ENCODE assay signal across 21 cellular contexts in the genomic region with DNA sequence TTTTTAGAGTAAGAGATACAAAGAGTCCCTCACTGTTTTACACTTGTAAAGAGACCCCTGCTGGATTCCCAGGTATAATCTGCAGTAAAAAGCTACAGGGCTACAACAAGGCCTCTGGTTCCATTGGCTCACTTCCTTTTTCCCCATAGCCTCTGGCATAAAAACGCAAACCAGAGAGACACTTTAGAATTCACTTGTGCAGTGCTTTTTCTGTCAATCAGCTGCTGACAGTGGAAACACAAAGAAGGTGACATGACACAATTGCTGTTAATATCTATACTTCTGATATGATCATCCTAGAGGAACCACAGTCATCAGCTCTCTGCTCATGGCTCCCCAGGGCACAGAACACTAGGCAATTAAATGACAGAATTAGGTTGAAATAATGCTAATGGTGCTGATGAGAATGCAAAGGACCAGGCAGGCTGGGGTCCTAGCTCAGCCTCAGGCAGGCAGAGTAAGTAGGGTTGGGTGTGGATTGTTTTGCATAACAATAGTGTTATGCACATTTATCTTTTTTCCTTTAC.
"Had no signal": no experiment of that assay in that cellular context is flagged by ENCODE, and none has a peak within 500 bp of the region (broad histone marks: within the 10 kb centered on the region; RNA-seq: fewer than 3 reads in every experiment).

No MANE protein-coding gene starts in this region.

- H3K27me3 Mint-ChIP-seq: activated B cell treated with CpG ODN at 0.5 μM for 24 hours; central memory CD8-positive, alpha-beta T cell had no signal

- H3K27ac Mint-ChIP-seq: activated B cell treated with CpG ODN at 0.5 μM for 24 hours; activated CD4-positive, alpha-beta T cell treated with anti-CD3 and anti-CD28 coated beads, Interleukin-2, amount 10 ng/mL, durations not matched to agents 7 days and 5 days; activated naive CD4-positive, alpha-beta T cell treated with anti-CD3 and anti-CD28 coated beads, Interleukin-2, amount 50 U/mL, for 72 hours; dendritic cell treated with granulocyte-macrophage colony-stimulating factor and Interleukin-4, amounts not matched to agents 40 ng/mL and 50 ng/mL, for 4 days; effector memory CD8-positive, alpha-beta T cell; natural killer cell; T-helper 1 cell treated with Interleukin-12 subunit alpha and Interleukin-12 subunit beta and Interleukin-4 antibody, amounts not matched to agents 30 μg/mL and 1 μg/mL, for 36 hours; type B pancreatic cell had no signal

- ATAC-seq: effector memory CD8-positive, alpha-beta T cell; left lobe of liver; natural killer cell; right lobe of liver had no signal

- H3K9me3 ChIP-seq: prostate gland, right lobe of liver had no signal

- H3K27me3 ChIP-seq: hepatocyte, right lobe of liver had no signal

- H3K4me1 Mint-ChIP-seq: activated B cell treated with CpG ODN at 0.5 μM for 24 hours; activated CD4-positive, alpha-beta T cell treated with anti-CD3 and anti-CD28 coated beads, Interleukin-2, amount 10 ng/mL, durations not matched to agents 7 days and 5 days; central memory CD8-positive, alpha-beta T cell; natural killer cell had no signal

- H3K36me3 ChIP-seq: prostate gland, right lobe of liver had no signal

- H3K4me3 Mint-ChIP-seq: activated B cell treated with CpG ODN at 0.5 μM for 24 hours; activated CD4-positive, alpha-beta T cell treated with anti-CD3 and anti-CD28 coated beads, Interleukin-2, amount 10 ng/mL, durations not matched to agents 7 days and 5 days; brain; central memory CD8-positive, alpha-beta T cell; dendritic cell treated with granulocyte-macrophage colony-stimulating factor and Interleukin-4, amounts not matched to agents 40 ng/mL and 50 ng/mL, for 4 days; effector memory CD8-positive, alpha-beta T cell; natural killer cell; T-helper 1 cell treated with Interleukin-12 subunit alpha and Interleukin-12 subunit beta and Interleukin-4 antibody, amounts not matched to agents 30 μg/mL and 1 μg/mL, for 36 hours; type B pancreatic cell had no signal

- H3K4me3 ChIP-seq: hepatocyte, prostate gland, right lobe of liver had no signal

- DNase-seq: activated B cell treated with CpG ODN at 0.5 μM for 24 hours; activated CD4-positive, alpha-beta T cell treated with anti-CD3 and anti-CD28 coated beads, Interleukin-2, amount 10 ng/mL, durations not matched to agents 7 days and 5 days; activated effector memory CD4-positive, alpha-beta T cell treated with anti-CD3 and anti-CD28 coated beads, Interleukin-2, amount 50 U/mL, for 16 hours; activated T-cell treated with anti-CD3 and anti-CD28 coated beads, Interleukin-2, amount 50 U/mL, for 1 hour; amniotic stem cell; effector memory CD8-positive, alpha-beta T cell; erythroblast; natural killer cell; occipital lobe; right lobe of liver; stimulated activated CD4-positive, alpha-beta T cell treated with anti-CD3 and anti-CD28 coated beads, Interleukin-1b, Interleukin-23, amount 100 ng/mL, for 48 hours; stimulated activated naive CD4-positive, alpha-beta T cell treated with Interleukin-2 at 50 U/mL for 16 hours had no signal

- H3K4me1 ChIP-seq: prostate gland, right lobe of liver had no signal

- H3K27ac ChIP-seq: hepatocyte, prostate gland, right lobe of liver had no signal

- H3K36me3 Mint-ChIP-seq: brain, type B pancreatic cell had no signal
